In genomic region chr3:17298038-17298437, GRCh38 we compare ENCODE assay signal across 35 cellular contexts.
"Had no signal": no experiment of that assay in that cellular context is flagged by ENCODE, and none has a peak within 500 bp of the region (broad histone marks: within the 10 kb centered on the region; RNA-seq: fewer than 3 reads in every experiment).

No MANE protein-coding gene starts in this region.

- H3K27me3 ChIP-seq: adrenal gland, body of pancreas, brain microvascular endothelial cell, breast epithelium had no signal

- H3K9me3 ChIP-seq: adrenal gland, body of pancreas, breast epithelium had no signal

- H3K9me3 Mint-ChIP-seq: activated B cell treated with CpG ODN at 0.5 μM for 24 hours; activated CD4-positive, alpha-beta memory T cell treated with anti-CD3 and anti-CD28 coated beads for 36 hours; activated CD8-positive, alpha-beta T cell treated with anti-CD3 and anti-CD28 coated beads for 36 hours; activated naive CD4-positive, alpha-beta T cell treated with anti-CD3 and anti-CD28 coated beads for 36 hours; activated naive CD4-positive, alpha-beta T cell treated with anti-CD3 and anti-CD28 coated beads, Interleukin-2, amount 50 U/mL, for 72 hours; activated naive CD8-positive, alpha-beta T cell treated with anti-CD3 and anti-CD28 coated beads for 36 hours; activated T-cell treated with anti-CD3 and anti-CD28 coated beads, Interleukin-2, amount 50 U/mL, for 4 hours; activated T-cell treated with anti-CD3 and anti-CD28 coated beads, Interleukin-2, amount 50 U/mL, for 72 hours; activated T-helper 1 cell treated with anti-CD3 and anti-CD28 coated beads, Interleukin-12 subunit alpha, Interleukin-12 subunit beta, Interleukin-2, Interleukin-4 antibody, amounts not matched to agents 30 ng/mL and 10 ng/mL and 1 ng/mL, durations not matched to agents 14 hours and 24 hours and 36 hours; activated T-helper 17 cell treated with anti-CD3 and anti-CD28 coated beads, Interleukin-2, amount 50 U/mL, for 72 hours; T-helper 1 cell treated with Interleukin-12 subunit alpha and Interleukin-12 subunit beta and Interleukin-4 antibody, amounts not matched to agents 30 μg/mL and 1 μg/mL, for 36 hours; T-helper 2 cell treated with Interferon-gamma antibody and Interleukin-4, amounts not matched to agents 5 μg/mL and 100 μg/mL, for 36 hours had no signal

- FAIRE-seq: astrocyte, TTC549 had no signal

- DNase-seq: activated B cell treated with CpG ODN at 0.5 μM for 24 hours; activated CD4-positive, alpha-beta memory T cell treated with anti-CD3 and anti-CD28 coated beads for 36 hours; activated CD4-positive, alpha-beta T cell treated with anti-CD3 and anti-CD28 coated beads for 48 hours; activated CD4-positive, alpha-beta T cell treated with anti-CD3 and anti-CD28 coated beads, Interleukin-2, amount 50 U/mL, for 1 hour; activated CD4-positive, alpha-beta T cell treated with anti-CD3 and anti-CD28 coated beads, Interleukin-2, amount 50 U/mL, for 4 hours; activated CD4-positive, CD25-positive, alpha-beta regulatory T cell treated with anti-CD3 and anti-CD28 coated beads, Interleukin-2, amount 50 U/mL, for 72 hours; activated CD8-positive, alpha-beta memory T cell treated with anti-CD3 and anti-CD28 coated beads, Interleukin-2, amount 50 U/mL, for 4 hours; activated CD8-positive, alpha-beta T cell treated with anti-CD3 and anti-CD28 coated beads for 36 hours; activated effector memory CD4-positive, alpha-beta T cell treated with anti-CD3 and anti-CD28 coated beads, Interleukin-2, amount 50 U/mL, for 16 hours; activated gamma-delta T cell treated with Interleukin-2 at 50 U/mL for 16 hours; activated naive CD4-positive, alpha-beta T cell; activated naive CD4-positive, alpha-beta T cell treated with anti-CD3 and anti-CD28 coated beads for 36 hours; activated naive CD4-positive, alpha-beta T cell treated with anti-CD3 and anti-CD28 coated beads, Interleukin-2, amount 50 U/mL, for 16 hours; activated naive CD8-positive, alpha-beta T cell treated with anti-CD3 and anti-CD28 coated beads for 36 hours; activated T-cell treated with anti-CD3 and anti-CD28 coated beads for 4 hours; activated T-cell treated with anti-CD3 and anti-CD28 coated beads, Interleukin-2, amount 50 U/mL, for 1 hour; activated T-cell treated with anti-CD3 and anti-CD28 coated beads, Interleukin-2, amount 50 U/mL, for 4 hours; activated T-cell treated with anti-CD3 and anti-CD28 coated beads, Interleukin-2, amount 50 U/mL, for 72 hours; adrenal gland; amniotic stem cell; aorta; body of pancreas; brain microvascular endothelial cell; central memory CD4-positive, alpha-beta T cell; T-helper 2 cell; T-helper 9 cell had no signal

- H3K27ac Mint-ChIP-seq: activated B cell treated with CpG ODN at 0.5 μM for 24 hours; activated CD4-positive, alpha-beta memory T cell treated with anti-CD3 and anti-CD28 coated beads for 36 hours; activated CD8-positive, alpha-beta T cell treated with anti-CD3 and anti-CD28 coated beads for 36 hours; activated naive CD4-positive, alpha-beta T cell treated with anti-CD3 and anti-CD28 coated beads for 36 hours; activated naive CD4-positive, alpha-beta T cell treated with anti-CD3 and anti-CD28 coated beads, Interleukin-2, amount 50 U/mL, for 72 hours; activated naive CD8-positive, alpha-beta T cell treated with anti-CD3 and anti-CD28 coated beads for 36 hours; activated T-cell treated with anti-CD3 and anti-CD28 coated beads, Interleukin-2, amount 50 U/mL, for 72 hours; activated T-helper 1 cell treated with anti-CD3 and anti-CD28 coated beads, Interleukin-12 subunit alpha, Interleukin-12 subunit beta, Interleukin-2, Interleukin-4 antibody, amounts not matched to agents 30 ng/mL and 10 ng/mL and 1 ng/mL, durations not matched to agents 14 hours and 24 hours and 36 hours; activated T-helper 17 cell treated with anti-CD3 and anti-CD28 coated beads, Interleukin-2, amount 50 U/mL, for 72 hours; T-helper 1 cell treated with Interleukin-12 subunit alpha and Interleukin-12 subunit beta and Interleukin-4 antibody, amounts not matched to agents 30 μg/mL and 1 μg/mL, for 36 hours; T-helper 2 cell treated with Interferon-gamma antibody and Interleukin-4, amounts not matched to agents 5 μg/mL and 100 μg/mL, for 36 hours had no signal

- H3K4me3 Mint-ChIP-seq: activated B cell treated with CpG ODN at 0.5 μM for 24 hours; activated CD4-positive, alpha-beta memory T cell treated with anti-CD3 and anti-CD28 coated beads for 36 hours; activated CD8-positive, alpha-beta T cell treated with anti-CD3 and anti-CD28 coated beads for 36 hours; activated naive CD4-positive, alpha-beta T cell treated with anti-CD3 and anti-CD28 coated beads for 36 hours; activated naive CD8-positive, alpha-beta T cell treated with anti-CD3 and anti-CD28 coated beads for 36 hours; activated T-cell treated with anti-CD3 and anti-CD28 coated beads, Interleukin-2, amount 50 U/mL, for 4 hours; activated T-cell treated with anti-CD3 and anti-CD28 coated beads, Interleukin-2, amount 50 U/mL, for 72 hours; activated T-helper 1 cell treated with anti-CD3 and anti-CD28 coated beads, Interleukin-12 subunit alpha, Interleukin-12 subunit beta, Interleukin-2, Interleukin-4 antibody, amounts not matched to agents 30 ng/mL and 10 ng/mL and 1 ng/mL, durations not matched to agents 14 hours and 24 hours and 36 hours; activated T-helper 17 cell treated with anti-CD3 and anti-CD28 coated beads, Interleukin-2, amount 50 U/mL, for 72 hours; T-helper 1 cell treated with Interleukin-12 subunit alpha and Interleukin-12 subunit beta and Interleukin-4 antibody, amounts not matched to agents 30 μg/mL and 1 μg/mL, for 36 hours; T-helper 2 cell treated with Interferon-gamma antibody and Interleukin-4, amounts not matched to agents 5 μg/mL and 100 μg/mL, for 36 hours had no signal

- H3K4me1 ChIP-seq: body of pancreas, breast epithelium had no signal

- H3K36me3 ChIP-seq: adrenal gland, brain microvascular endothelial cell, breast epithelium had no signal

- H3K36me3 Mint-ChIP-seq: activated naive CD4-positive, alpha-beta T cell treated with anti-CD3 and anti-CD28 coated beads, Interleukin-2, amount 50 U/mL, for 72 hours had no signal

- H3K27me3 Mint-ChIP-seq: activated B cell treated with CpG ODN at 0.5 μM for 24 hours; activated CD4-positive, alpha-beta memory T cell treated with anti-CD3 and anti-CD28 coated beads for 36 hours; activated CD8-positive, alpha-beta T cell treated with anti-CD3 and anti-CD28 coated beads for 36 hours; activated naive CD8-positive, alpha-beta T cell treated with anti-CD3 and anti-CD28 coated beads for 36 hours; activated T-helper 17 cell treated with anti-CD3 and anti-CD28 coated beads, Interleukin-2, amount 50 U/mL, for 72 hours had no signal

- H3K4me3 ChIP-seq: adrenal gland, body of pancreas, breast epithelium had no signal

- H3K27ac ChIP-seq: adrenal gland, body of pancreas, brain microvascular endothelial cell, breast epithelium, VCaP had no signal

- ATAC-seq: activated CD8-positive, alpha-beta T cell treated with anti-CD3 and anti-CD28 coated beads for 36 hours; activated naive CD4-positive, alpha-beta T cell treated with anti-CD3 and anti-CD28 coated beads, Interleukin-2, amount 50 U/mL, for 72 hours; activated T-cell treated with anti-CD3 and anti-CD28 coated beads, Interleukin-2, amount 50 U/mL, for 4 hours; activated T-cell treated with anti-CD3 and anti-CD28 coated beads, Interleukin-2, amount 50 U/mL, for 72 hours; activated T-helper 17 cell treated with anti-CD3 and anti-CD28 coated beads, Interleukin-2, amount 50 U/mL, for 72 hours; body of pancreas had no signal
